In genomic region chr18:9902287-9902686, GRCh38 we compare ENCODE assay signal across 3 cellular contexts. TPM values are rescaled to one million over a fixed set of nuclear protein-coding genes. Genes with fewer than 3 reads are reported as not detected.
"Had no signal": no experiment of that assay in that cellular context is flagged by ENCODE, and none has a peak within 500 bp of the region (broad histone marks: within the 10 kb centered on the region; RNA-seq: fewer than 3 reads in every experiment).

No MANE protein-coding gene starts in this region.

RNA-seq across cellular contexts. Expression of gene TXNDC2, which starts 16.5 kb away (rescaled TPM):
- total RNA-seq: Peyer's patch, Right ventricle myocardium inferior, T-cell had no signal
